17 cellular contexts compared by ENCODE assay signal in the genomic region with DNA sequence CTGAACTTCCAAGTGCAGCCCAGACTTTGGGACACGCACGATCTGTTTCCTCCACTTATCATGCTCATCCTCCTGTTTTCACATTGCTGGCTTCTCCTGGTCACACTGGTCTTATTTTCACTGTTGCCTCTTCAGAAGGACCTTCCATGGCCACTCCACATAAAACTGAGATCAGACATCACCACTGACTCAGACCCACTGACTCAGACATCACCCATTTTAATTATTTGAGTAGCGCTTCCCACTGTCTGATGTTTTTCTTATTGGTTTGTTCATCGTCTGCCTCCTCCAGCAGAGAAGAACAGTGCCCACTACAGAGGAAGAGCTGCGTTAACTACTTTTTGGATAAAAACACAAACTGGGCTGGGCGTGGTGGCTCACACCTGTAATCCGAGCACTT.
A peak's percentile ranks its signal among the peaks of the same experiment; 100 is the strongest.
DNase-seq lines count a peak whose midpoint lies in the region; ATAC-seq, FAIRE-seq and TF ChIP-seq lines count a peak whose summit lies in the region.
"Had no signal": no experiment of that assay in that cellular context is flagged by ENCODE, and none has a peak within 500 bp of the region (broad histone marks: within the 10 kb centered on the region; RNA-seq: fewer than 3 reads in every experiment).

No MANE protein-coding gene starts in this region.

- no peak for ATAC-seq in HG03342 (IDR thresholded peaks at IDR 0.05; ENCODE audit: unreplicated experiment)
- ATAC-seq: right lobe of liver had no signal

- TF ChIP-seq CTCF in AG10803 (conservative IDR thresholded peaks at IDR 0.05; ENCODE audit: low read length) (peak; percentile 31), astrocyte of the cerebellum (IDR thresholded peaks at IDR 0.05; ENCODE audit: low read depth, low read length, missing control alignments) (peak; percentile 3)

- DNase-seq in AG10803 (ENCODE audit: low read depth) (peak; percentile 80), HTR-8/SVneo (ENCODE audit: insufficient read length, low spot score) (peak; percentile 37), astrocyte of the cerebellum (ENCODE audit: low read depth) (peak; percentile 45), kidney tubule cell (ENCODE audit: low spot score) (peak; percentile 93), GM12891 (ENCODE audit: insufficient read length, low spot score) (no peak), OCI-M2 (lab: John Stamatoyannopoulos, UW; ENCODE audit: unreplicated experiment) (no peak)
- no peak for DNase-seq in effector CD8-positive, alpha-beta T cell (lab: John Stamatoyannopoulos, UW)
- DNase-seq: DMS153; endodermal cell; immature natural killer cell; NCI-H1105 treated with DMSO at 0.1 percent for 48 hours; NCI-H2227 treated with DMSO at 0.1 percent for 48 hours; right lobe of liver; stimulated activated CD4-positive, alpha-beta T cell treated with anti-CD3 and anti-CD28 coated beads, Interleukin-2, amount 100 ng/mL, for 48 hours; stimulated activated CD8-positive, alpha-beta memory T cell treated with anti-CD3 and anti-CD28 coated beads, Interleukin-4, amount 100 ng/mL, for 48 hours; testis had no signal

- FAIRE-seq in HTR-8/SVneo (lab: Jason Lieb, UNC) = peak; percentile 28
- no peak for FAIRE-seq in GM12891 (lab: Jason Lieb, UNC)

- H3K4me3 ChIP-seq in AG10803 (ENCODE audit: low read length) (no peak overlapping the region), astrocyte of the cerebellum (ENCODE audit: low read depth, low read length) (no peak overlapping the region)
- H3K4me3 ChIP-seq: right lobe of liver, testis had no signal

- in situ Hi-C loops in astrocyte of the cerebellum (cut with HindIII; ENCODE audit: low sequenced_read_pairs) = no loop called here

- TF ChIP-seq POLR2A in GM12891 (IDR thresholded peaks at IDR 0.05; ENCODE audit: low read depth, low read length) = no peak

TF ChIP-seq in GM12891, 5 proteins besides CTCF, POLR2A, EP300 and RAD21:
- TF ChIP-seq PAX5 (IDR thresholded peaks at IDR 0.05; ENCODE audit: insufficient read depth, low read length, severe bottlenecking) (no peak), POU2F2 (IDR thresholded peaks at IDR 0.05; ENCODE audit: low read depth, low read length) (no peak), TAF1 (IDR thresholded peaks at IDR 0.05; ENCODE audit: low read depth, low read length) (no peak), SPI1 (IDR thresholded peaks at IDR 0.05; ENCODE audit: low read depth, low read length) (no peak), POLR2AphosphoS5 (IDR thresholded peaks at IDR 0.05; ENCODE audit: low read depth, low read length) (no peak)

Comparison
In these comparisons a context has a peak if more than half of its experiments do, and no peak if none do; other contexts are left out.
1. DNase-seq: peak in AG10803 (single experiment), HTR-8/SVneo (single experiment), astrocyte of the cerebellum (single experiment) and kidney tubule cell (single experiment); none in effector CD8-positive, alpha-beta T cell (single experiment), GM12891 (single experiment) and OCI-M2 (single experiment).